ENCODE assay signal across 19 cellular contexts in genomic region chr21:33189845-33190244, GRCh38. TPM values are rescaled to one million over a fixed set of nuclear protein-coding genes. Genes with fewer than 3 reads are reported as not detected.
DNase-seq lines count a peak whose midpoint lies in the region; ATAC-seq, FAIRE-seq and TF ChIP-seq lines count a peak whose summit lies in the region.
"Had no signal": no experiment of that assay in that cellular context is flagged by ENCODE, and none has a peak within 500 bp of the region (broad histone marks: within the 10 kb centered on the region; RNA-seq: fewer than 3 reads in every experiment).

No MANE protein-coding gene starts in this region.

- intact Hi-C loops in activated CD4-positive, alpha-beta memory T cell treated with anti-CD3 and anti-CD28 coated beads for 36 hours (cut with micrococcal nuclease): no loop called here
- intact Hi-C loops in CD4-positive, alpha-beta T cell (cut with DNase I, micrococcal nuclease): loop anchor here (10.0 kb wide), 2 partner anchors 55 to 535 kb away; no protein-coding TSS in a partner anchor
- intact Hi-C loops in left ventricle myocardium inferior (cut with micrococcal nuclease): loop anchor here (10.0 kb wide), 1 partner anchor 245 kb away; no protein-coding TSS in a partner anchor

- H3K4me3 ChIP-seq in BLaER1 (no peak overlapping the region), left ventricle myocardium inferior (no peak overlapping the region)
- H3K4me3 ChIP-seq: GM12878, SJCRH30 had no signal

- no peaks in the 10 kb centered on the region for H4K20me1 ChIP-seq in BLaER1

- no peaks in the 10 kb centered on the region for H3K9me3 ChIP-seq in BLaER1
- no peaks in the 10 kb centered on the region for H3K9me3 ChIP-seq in CD4-positive, alpha-beta T cell (ENCODE audit: control insufficient read depth, low read length)
- H3K9me3 ChIP-seq in left ventricle myocardium inferior (replicated peaks): no peaks in the 10 kb centered on the region
- H3K9me3 ChIP-seq: SJCRH30 had no signal

- H3K4me1 ChIP-seq in BLaER1: peaks cover 46% of the 10 kb centered on the region
- peaks cover 16% of the 10 kb centered on the region for H3K4me1 ChIP-seq in left ventricle myocardium inferior

- FAIRE-seq in urothelium cell line (lab: Jason Lieb, UNC): no peak
- FAIRE-seq: GM12878, HepG2 had no signal

- no peak overlapping the region for H3K27ac ChIP-seq in BLaER1
- H3K27ac ChIP-seq in CD4-positive, alpha-beta T cell (ENCODE audit: low read depth, low read length): no peak overlapping the region
- H3K27ac ChIP-seq in left ventricle myocardium inferior (replicated peaks): peak overlapping the region; percentile 67
- H3K27ac ChIP-seq: SJCRH30 had no signal

- no peak overlapping the region for H3K27ac Mint-ChIP-seq in activated CD4-positive, alpha-beta memory T cell treated with anti-CD3 and anti-CD28 coated beads for 36 hours
- H3K27ac Mint-ChIP-seq in activated CD4-positive, alpha-beta memory T cell treated with anti-CD3 and anti-CD28 coated beads, Interleukin-2, amount 10 ng/mL, durations not matched to agents 7 days and 5 days: no peak overlapping the region
- peak overlapping the region; percentile 85 for H3K27ac Mint-ChIP-seq in CD4-positive, alpha-beta T cell

- H3K9me3 Mint-ChIP-seq in activated CD4-positive, alpha-beta memory T cell treated with anti-CD3 and anti-CD28 coated beads for 36 hours: no peaks in the 10 kb centered on the region
- H3K9me3 Mint-ChIP-seq in activated CD4-positive, alpha-beta memory T cell treated with anti-CD3 and anti-CD28 coated beads, Interleukin-2, amount 10 ng/mL, durations not matched to agents 7 days and 5 days: peaks cover 4% of the 10 kb centered on the region
- H3K9me3 Mint-ChIP-seq in CD4-positive, alpha-beta T cell: no peaks in the 10 kb centered on the region

- H3K36me3 Mint-ChIP-seq in activated CD4-positive, alpha-beta memory T cell treated with anti-CD3 and anti-CD28 coated beads for 36 hours: peaks cover 3% of the 10 kb centered on the region
- H3K36me3 Mint-ChIP-seq in activated CD4-positive, alpha-beta memory T cell treated with anti-CD3 and anti-CD28 coated beads, Interleukin-2, amount 10 ng/mL, durations not matched to agents 7 days and 5 days (ENCODE audit: low read depth): peaks cover 5% of the 10 kb centered on the region
- H3K36me3 Mint-ChIP-seq in CD4-positive, alpha-beta T cell (ENCODE audit: low read depth): no peaks in the 10 kb centered on the region

- no peak for ATAC-seq in CD4-positive, alpha-beta T cell (ENCODE audit: poor library complexity)
- no peak for ATAC-seq in HG03108 (IDR thresholded peaks at IDR 0.05; ENCODE audit: unreplicated experiment)
- ATAC-seq: GM12878, HepG2 had no signal

- DNase-seq in activated CD4-positive, alpha-beta memory T cell treated with anti-CD3 and anti-CD28 coated beads for 36 hours: no peak
- DNase-seq in activated CD4-positive, alpha-beta memory T cell treated with anti-CD3 and anti-CD28 coated beads, Interleukin-2, amount 10 ng/mL, durations not matched to agents 7 days and 5 days: no peak
- no peak for DNase-seq in CD4-positive, alpha-beta T cell
- DNase-seq in left ventricle myocardium inferior (no peak), T-helper 1 cell (no peak), urothelium cell line (ENCODE audit: low spot score) (no peak)
- DNase-seq: Calu3, DND-41, GDM1, GOT3, KG1, NCI-H2081 treated with DMSO at 0.1 percent for 48 hours, NCI-H226, NCI-H69 had no signal

- H3K4me2 ChIP-seq in BLaER1: peak overlapping the region; percentile 17; the same call in 1 of the 2 replicates

- POLR2A ChIA-PET in activated CD4-positive, alpha-beta memory T cell treated with anti-CD3 and anti-CD28 coated beads for 36 hours (lab: Charles Lee): no interaction called here
- POLR2A ChIA-PET in activated CD4-positive, alpha-beta memory T cell treated with anti-CD3 and anti-CD28 coated beads, Interleukin-2, amount 10 ng/mL, durations not matched to agents 7 days and 5 days (lab: Charles Lee): interaction anchor here (0.6 kb wide), 1 partner anchor 8 kb away, joined by 4 read pairs; no protein-coding TSS in a partner anchor
- POLR2A ChIA-PET in CD4-positive, alpha-beta T cell (lab: Charles Lee): interaction anchor here (0.6 kb wide), 1 partner anchor 794 kb away, joined by 3 read pairs; no protein-coding TSS in a partner anchor

- no peak overlapping the region for H3K9ac ChIP-seq in BLaER1

- H3K36me3 ChIP-seq in BLaER1 (no peaks in the 10 kb centered on the region), left ventricle myocardium inferior (no peaks in the 10 kb centered on the region)
- H3K36me3 ChIP-seq: SJCRH30 had no signal

- CTCF ChIA-PET in activated CD4-positive, alpha-beta memory T cell treated with anti-CD3 and anti-CD28 coated beads for 36 hours (lab: Charles Lee): interaction anchor here (0.6 to 1.9 kb wide), 4 partner anchors 8 to 1571 kb away, joined by 3 to 8 read pairs (median 6); no protein-coding TSS in a partner anchor
- CTCF ChIA-PET in activated CD4-positive, alpha-beta memory T cell treated with anti-CD3 and anti-CD28 coated beads, Interleukin-2, amount 10 ng/mL, durations not matched to agents 7 days and 5 days (lab: Charles Lee): interaction anchor here (0.8 kb wide), 1 partner anchor 171 kb away, joined by 4 read pairs; no protein-coding TSS in a partner anchor
- CTCF ChIA-PET in CD4-positive, alpha-beta T cell (lab: Charles Lee): no interaction called here

- H3K27me3 Mint-ChIP-seq in activated CD4-positive, alpha-beta memory T cell treated with anti-CD3 and anti-CD28 coated beads for 36 hours: no peaks in the 10 kb centered on the region
- peaks cover 26% of the 10 kb centered on the region for H3K27me3 Mint-ChIP-seq in activated CD4-positive, alpha-beta memory T cell treated with anti-CD3 and anti-CD28 coated beads, Interleukin-2, amount 10 ng/mL, durations not matched to agents 7 days and 5 days
- no peaks in the 10 kb centered on the region for H3K27me3 Mint-ChIP-seq in CD4-positive, alpha-beta T cell

- peak overlapping the region; percentile 21 for H3K4me3 Mint-ChIP-seq in activated CD4-positive, alpha-beta memory T cell treated with anti-CD3 and anti-CD28 coated beads for 36 hours
- H3K4me3 Mint-ChIP-seq in activated CD4-positive, alpha-beta memory T cell treated with anti-CD3 and anti-CD28 coated beads, Interleukin-2, amount 10 ng/mL, durations not matched to agents 7 days and 5 days: no peak overlapping the region
- peak overlapping the region; percentile 30 for H3K4me3 Mint-ChIP-seq in CD4-positive, alpha-beta T cell

- no peak for TF ChIP-seq CTCF in CD4-positive, alpha-beta T cell (IDR thresholded peaks at IDR 0.05)
- TF ChIP-seq CTCF in left ventricle myocardium inferior (IDR thresholded peaks at IDR 0.05; ENCODE audit: borderline replicate concordance): no peak

- H3K4me1 Mint-ChIP-seq in activated CD4-positive, alpha-beta memory T cell treated with anti-CD3 and anti-CD28 coated beads for 36 hours (ENCODE audit: low read depth): peaks cover 38% of the 10 kb centered on the region
- H3K4me1 Mint-ChIP-seq in activated CD4-positive, alpha-beta memory T cell treated with anti-CD3 and anti-CD28 coated beads, Interleukin-2, amount 10 ng/mL, durations not matched to agents 7 days and 5 days: peaks cover 32% of the 10 kb centered on the region
- H3K4me1 Mint-ChIP-seq in CD4-positive, alpha-beta T cell (ENCODE audit: low read depth): peaks cover 53% of the 10 kb centered on the region

- H3K27me3 ChIP-seq in BLaER1 (peaks cover 15% of the 10 kb centered on the region; the same call in 1 of the 2 replicates), left ventricle myocardium inferior (ENCODE audit: low read depth) (no peaks in the 10 kb centered on the region)
- H3K27me3 ChIP-seq in CD4-positive, alpha-beta T cell (ENCODE audit: control insufficient read depth, insufficient read depth, low read length): no peaks in the 10 kb centered on the region

RNA-seq across cellular contexts. Expression of gene IFNAR2, which starts 39.9 kb away (rescaled TPM):
- 10 to 100 TPM; 29.9 to 30.1 TPM for total RNA-seq in activated CD4-positive, alpha-beta memory T cell treated with anti-CD3 and anti-CD28 coated beads for 36 hours
- total RNA-seq in activated CD4-positive, alpha-beta memory T cell treated with anti-CD3 and anti-CD28 coated beads, Interleukin-2, amount 10 ng/mL, durations not matched to agents 7 days and 5 days: 10 to 100 TPM; 60.1 to 61.9 TPM
- total RNA-seq in CD4-positive, alpha-beta T cell: 10 to 100 TPM; 26.6 to 28.2 TPM
- total RNA-seq in left ventricle myocardium inferior: 9.0 TPM
